ENCODE assay signal across 1 cellular context in the genomic region with DNA sequence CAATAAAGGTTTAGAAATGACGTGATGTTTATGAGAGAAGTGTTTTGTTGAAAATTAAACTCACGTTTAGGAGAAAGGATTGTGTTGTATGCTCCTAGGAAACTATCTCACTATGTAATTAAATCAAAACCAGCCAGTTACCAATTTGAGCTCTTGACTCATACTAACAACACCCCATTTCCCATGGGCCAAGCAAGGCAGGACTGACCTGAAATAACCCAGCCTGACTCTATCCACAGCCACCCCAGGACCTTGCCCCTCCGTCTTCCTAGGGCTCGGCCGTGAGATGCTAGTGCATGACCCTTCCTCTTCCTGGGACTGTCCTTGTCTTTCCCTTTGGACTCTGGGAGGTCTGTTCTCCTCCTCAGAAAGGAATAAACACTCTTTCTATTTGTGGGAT.
TF ChIP-seq lines count a peak whose summit lies in the region.

No MANE protein-coding gene starts in this region.

TF ChIP-seq in SK-N-SH, 30 proteins besides CTCF, POLR2A, EP300 and RAD21 (continued from another document):
- TF ChIP-seq NFIC (IDR thresholded peaks at IDR 0.05; ENCODE audit: borderline replicate concordance): no peak
- no peak for TF ChIP-seq FOSL2 (IDR thresholded peaks at IDR 0.05; ENCODE audit: borderline replicate concordance, low read depth)
- TF ChIP-seq, protein P1, sequence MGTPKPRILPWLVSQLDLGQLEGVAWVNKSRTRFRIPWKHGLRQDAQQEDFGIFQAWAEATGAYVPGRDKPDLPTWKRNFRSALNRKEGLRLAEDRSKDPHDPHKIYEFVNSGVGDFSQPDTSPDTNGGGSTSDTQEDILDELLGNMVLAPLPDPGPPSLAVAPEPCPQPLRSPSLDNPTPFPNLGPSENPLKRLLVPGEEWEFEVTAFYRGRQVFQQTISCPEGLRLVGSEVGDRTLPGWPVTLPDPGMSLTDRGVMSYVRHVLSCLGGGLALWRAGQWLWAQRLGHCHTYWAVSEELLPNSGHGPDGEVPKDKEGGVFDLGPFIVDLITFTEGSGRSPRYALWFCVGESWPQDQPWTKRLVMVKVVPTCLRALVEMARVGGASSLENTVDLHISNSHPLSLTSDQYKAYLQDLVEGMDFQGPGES (IDR thresholded peaks at IDR 0.05; ENCODE audit: low read depth, low read length): no peak
- TF ChIP-seq POLR2AphosphoS5 (IDR thresholded peaks at IDR 0.05; ENCODE audit: low read depth, low read length): no peak
- TF ChIP-seq TEAD4 (IDR thresholded peaks at IDR 0.05; ENCODE audit: borderline replicate concordance, insufficient read depth): no peak
- TF ChIP-seq MEF2A (IDR thresholded peaks at IDR 0.05; ENCODE audit: borderline replicate concordance, low read depth): no peak
TF ChIP-seq in SK-N-SH: peak in this region for 0.
